ENCODE assay signal across 1 cellular context in genomic region chr18:24051256-24051947, GRCh38.
TF ChIP-seq lines count a peak whose summit lies in the region.

No MANE protein-coding gene starts in this region.

TF ChIP-seq in HepG2, 621 proteins besides CTCF, POLR2A, EP300 and RAD21 (continued from another document and continues in another):
- TF ChIP-seq SMAD3 (CRISPR knock-in tag; IDR thresholded peaks at IDR 0.05) (peak; percentile 57; the same call in 1 of the 2 replicates), ZNF263 (CRISPR knock-in tag; IDR thresholded peaks at IDR 0.05) (no peak), ZNF670 (CRISPR knock-in tag; IDR thresholded peaks at IDR 0.05; ENCODE audit: borderline replicate concordance) (no peak; the same call in 1 of the 2 replicates), ZNF333 (CRISPR knock-in tag; IDR thresholded peaks at IDR 0.05; ENCODE audit: borderline replicate concordance) (no peak), THRA (CRISPR knock-in tag; IDR thresholded peaks at IDR 0.05; ENCODE audit: borderline replicate concordance) (peak; percentile 95), HNRNPK (IDR thresholded peaks at IDR 0.05; ENCODE audit: low read depth, low read length, poor library complexity, severe bottlenecking) (no peak), SMAD1 (CRISPR knock-in tag; IDR thresholded peaks at IDR 0.05; ENCODE audit: borderline replicate concordance, low read depth) (no peak), ZNF264 (CRISPR knock-in tag; IDR thresholded peaks at IDR 0.05) (peak; percentile 35; the same call in 1 of the 2 replicates), STAT6 (CRISPR knock-in tag; IDR thresholded peaks at IDR 0.05; ENCODE audit: borderline replicate concordance) (no peak), ZSCAN25 (CRISPR knock-in tag; IDR thresholded peaks at IDR 0.05) (no peak), ZFP1 (CRISPR knock-in tag; IDR thresholded peaks at IDR 0.05) (no peak), FOXA3 (CRISPR knock-in tag; IDR thresholded peaks at IDR 0.05) (peak; percentile 89), ZNF674 (CRISPR knock-in tag; IDR thresholded peaks at IDR 0.05; ENCODE audit: low read depth) (no peak), ZNF160 (CRISPR knock-in tag; IDR thresholded peaks at IDR 0.05) (0 out of 2 replicates have a peak, but pooled peaks have one; percentile 38), ZSCAN22 (CRISPR knock-in tag; IDR thresholded peaks at IDR 0.05) (no peak), HCFC1 (IDR thresholded peaks at IDR 0.05; ENCODE audit: low read depth, low read length) (no peak), ZKSCAN5 (CRISPR knock-in tag; IDR thresholded peaks at IDR 0.05) (no peak), KDM1A (CRISPR knock-in tag; IDR thresholded peaks at IDR 0.05) (no peak), ZNF121 (CRISPR knock-in tag; IDR thresholded peaks at IDR 0.05) (no peak), SNAPC2 (CRISPR knock-in tag; IDR thresholded peaks at IDR 0.05) (peak; percentile 59; the same call in 1 of the 2 replicates), SP5 (CRISPR knock-in tag; IDR thresholded peaks at IDR 0.05; ENCODE audit: borderline replicate concordance, low read depth) (no peak), ZNF180 (CRISPR knock-in tag; IDR thresholded peaks at IDR 0.05; ENCODE audit: borderline replicate concordance, low read depth) (no peak), ZBTB42 (CRISPR knock-in tag; IDR thresholded peaks at IDR 0.05) (no peak), NBN (conservative IDR thresholded peaks at IDR 0.05) (no peak), TCF7 (IDR thresholded peaks at IDR 0.05; ENCODE audit: low read depth) (peak; percentile 47; the same call in 1 of the 2 replicates), ZNF597 (CRISPR knock-in tag; IDR thresholded peaks at IDR 0.05) (no peak), ZNF101 (CRISPR knock-in tag; IDR thresholded peaks at IDR 0.05; ENCODE audit: borderline replicate concordance, low read depth) (no peak), TOPORS (CRISPR knock-in tag; IDR thresholded peaks at IDR 0.05) (peak; percentile 74), SOX5 (CRISPR knock-in tag; IDR thresholded peaks at IDR 0.05; ENCODE audit: borderline replicate concordance) (peak; percentile 77; the same call in 1 of the 2 replicates), ZNF232 (CRISPR knock-in tag; IDR thresholded peaks at IDR 0.05; ENCODE audit: borderline replicate concordance) (no peak), NCOA5 (CRISPR knock-in tag; IDR thresholded peaks at IDR 0.05) (no peak), KDM4B (CRISPR knock-in tag; IDR thresholded peaks at IDR 0.05) (no peak), SNAI1 (CRISPR knock-in tag; IDR thresholded peaks at IDR 0.05; ENCODE audit: borderline replicate concordance) (no peak), KLF16 (CRISPR knock-in tag; IDR thresholded peaks at IDR 0.05) (peak in 1 of 2 experiments; percentile 33; a peak in 1 of 4 replicates), RFXANK (CRISPR knock-in tag; IDR thresholded peaks at IDR 0.05) (no peak), CREBL2 (CRISPR knock-in tag; IDR thresholded peaks at IDR 0.05; ENCODE audit: borderline replicate concordance) (no peak), DDIT3 (CRISPR knock-in tag; IDR thresholded peaks at IDR 0.05) (no peak), CSRNP2 (CRISPR knock-in tag; conservative IDR thresholded peaks at IDR 0.05; ENCODE audit: low read depth) (no peak), ZKSCAN8 (CRISPR knock-in tag; IDR thresholded peaks at IDR 0.05; ENCODE audit: borderline replicate concordance) (no peak), MTF2 (CRISPR knock-in tag; IDR thresholded peaks at IDR 0.05; ENCODE audit: borderline replicate concordance) (no peak), THYN1 (CRISPR knock-in tag; IDR thresholded peaks at IDR 0.05; ENCODE audit: borderline replicate concordance, low read depth) (no peak), IRF9 (CRISPR knock-in tag; IDR thresholded peaks at IDR 0.05; ENCODE audit: borderline replicate concordance) (no peak), ZNF280B (CRISPR knock-in tag; IDR thresholded peaks at IDR 0.05; ENCODE audit: borderline replicate concordance) (no peak), ZNF513 (CRISPR knock-in tag; conservative IDR thresholded peaks at IDR 0.05) (no peak), ZNF512B (CRISPR knock-in tag; IDR thresholded peaks at IDR 0.05; ENCODE audit: borderline replicate concordance) (0 out of 2 replicates have a peak, but pooled peaks have one; percentile 72), ZNF816 (CRISPR knock-in tag; IDR thresholded peaks at IDR 0.05; ENCODE audit: borderline replicate concordance) (no peak), ZNF281 (CRISPR knock-in tag; IDR thresholded peaks at IDR 0.05; ENCODE audit: borderline replicate concordance) (no peak), CENPT (CRISPR knock-in tag; IDR thresholded peaks at IDR 0.05; ENCODE audit: low read depth) (no peak), CHCHD3 (CRISPR knock-in tag; IDR thresholded peaks at IDR 0.05) (no peak), POLR2G (IDR thresholded peaks at IDR 0.05; ENCODE audit: low read depth, low read length) (0 out of 2 replicates have a peak, but pooled peaks have one; percentile 49), ZNF589 (CRISPR knock-in tag; conservative IDR thresholded peaks at IDR 0.05) (no peak)
